25 cellular contexts compared by ENCODE assay signal in the genomic region with DNA sequence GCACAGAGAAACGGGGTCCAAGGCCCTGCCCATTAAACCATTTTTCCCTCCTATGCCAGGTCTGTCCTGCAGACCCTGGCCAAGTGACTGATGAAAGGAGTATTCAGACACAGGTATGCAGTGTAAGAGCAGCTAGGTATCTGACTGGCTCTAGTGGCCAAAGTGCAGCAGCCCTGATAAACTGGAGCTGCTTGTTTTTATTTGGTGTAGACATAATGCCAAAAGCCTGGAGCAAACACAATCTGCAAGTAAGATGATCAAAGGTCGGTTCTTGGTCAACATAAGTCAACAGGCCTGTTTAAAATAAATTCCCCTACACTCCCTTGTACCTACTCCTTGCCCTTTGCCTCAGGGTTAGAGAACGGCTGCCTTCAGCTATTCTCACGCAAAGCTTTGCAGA.
"Had no signal": no experiment of that assay in that cellular context is flagged by ENCODE, and none has a peak within 500 bp of the region (broad histone marks: within the 10 kb centered on the region; RNA-seq: fewer than 3 reads in every experiment).

No MANE protein-coding gene starts in this region.

- H3K4me1 ChIP-seq: lower lobe of right lung, pancreas, prostate gland, stomach, testis, thyroid gland, transverse colon, upper lobe of left lung, vagina had no signal

- H3K9me3 ChIP-seq: lower lobe of right lung, pancreas, prostate gland, testis, thyroid gland, transverse colon, vagina had no signal

- H3K27ac ChIP-seq: lower lobe of right lung, pancreas, prostate gland, skin epidermis, stomach, testis, thyroid gland, transverse colon, upper lobe of left lung, vagina had no signal

- H3K27me3 ChIP-seq: pancreas, stomach, testis, thyroid gland, transverse colon, upper lobe of left lung, vagina had no signal

- H3K36me3 ChIP-seq: lower lobe of right lung, pancreas, prostate gland, stomach, thyroid gland, transverse colon, upper lobe of left lung, vagina had no signal

- H3K4me3 ChIP-seq: lower lobe of right lung, pancreas, prostate gland, skin epidermis, stomach, testis, thyroid gland, transverse colon, upper lobe of left lung, vagina had no signal

- DNase-seq: hypothalamus; immature natural killer cell; kidney; left colon; left ventricle myocardium superior; lower lobe of right lung; mammary epithelial cell; mesenchymal stem cell; naive thymus-derived CD8-positive, alpha-beta T cell; nucleus accumbens; posterior cingulate gyrus; stimulated activated CD4-positive, alpha-beta T cell treated with anti-CD3 and anti-CD28 coated beads, Interleukin-12 subunit alpha, Interleukin-12 subunit beta, amount 100 ng/mL, for 4 hours; stimulated activated CD4-positive, alpha-beta T cell treated with anti-CD3 and anti-CD28 coated beads, Interleukin-15, amount 100 ng/mL, for 24 hours; stimulated activated CD4-positive, alpha-beta T cell treated with anti-CD3 and anti-CD28 coated beads, Interleukin-2, amount 100 ng/mL, for 24 hours; stimulated activated CD4-positive, alpha-beta T cell treated with anti-CD3 and anti-CD28 coated beads, Interleukin-4, amount 100 ng/mL, for 1 hour; stimulated activated naive CD8-positive, alpha-beta T cell treated with anti-CD3 and anti-CD28 coated beads, Interleukin-15, Interleukin-2, amounts not matched to agents 100 U/mL and 50 U/mL, for 24 hours; stomach; testis; thyroid gland; transverse colon; upper lobe of left lung had no signal
